ENCODE assay signal across 18 cellular contexts in the genomic region with DNA sequence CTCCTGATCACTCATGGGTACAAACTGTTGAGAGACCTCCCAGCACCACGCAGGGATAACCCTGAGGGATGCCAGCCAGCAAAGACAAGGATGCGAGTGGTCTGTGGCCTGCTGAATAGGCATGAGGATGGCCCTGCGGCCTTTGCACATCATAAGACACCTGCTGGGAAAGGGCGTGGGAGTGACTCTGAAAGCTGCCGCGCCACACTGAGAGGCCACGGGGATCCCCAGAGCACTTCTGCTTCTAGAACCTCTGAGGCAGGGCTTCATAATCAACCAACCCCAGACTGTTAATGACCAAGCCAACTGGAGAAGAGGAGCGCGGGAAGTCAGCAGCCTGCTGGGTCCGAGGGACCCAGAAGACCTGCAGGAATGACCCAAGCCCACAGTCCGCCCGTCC.
DNase-seq lines count a peak whose midpoint lies in the region; ATAC-seq, FAIRE-seq and TF ChIP-seq lines count a peak whose summit lies in the region.
"Had no signal": no experiment of that assay in that cellular context is flagged by ENCODE, and none has a peak within 500 bp of the region (broad histone marks: within the 10 kb centered on the region; RNA-seq: fewer than 3 reads in every experiment).

No MANE protein-coding gene starts in this region.

- H3K9ac ChIP-seq in GM12878 (ENCODE audit: control insufficient read depth, insufficient read depth, low read length) (no peak overlapping the region), neural progenitor cell (no peak overlapping the region)
- H3K9ac ChIP-seq: BLaER1, GM23248 had no signal

- no peaks in the 10 kb centered on the region for H3K36me3 Mint-ChIP-seq in neural progenitor cell
- H3K36me3 Mint-ChIP-seq in stimulated activated naive B cell treated with anti-CD40 and anti-IgM and Interleukin-4, amounts not matched to agents 10 μg/mL and 1 μg/mL and 100 μg/mL, for 72 hours: no peaks in the 10 kb centered on the region
- H3K36me3 Mint-ChIP-seq in T-helper 2 cell treated with Interferon-gamma antibody and Interleukin-4, amounts not matched to agents 5 μg/mL and 100 μg/mL, for 36 hours (ENCODE audit: low read depth): no peaks in the 10 kb centered on the region
- H3K36me3 Mint-ChIP-seq: CD14-positive monocyte; CD4-positive, alpha-beta memory T cell had no signal

- TF ChIP-seq CTCF in GM12878 (IDR thresholded peaks at IDR 0.05 in 2 of 3, conservative IDR thresholded peaks at IDR 0.05 in 1 of 3; ENCODE audit: control insufficient read depth in 2 of 3, extremely low read depth in 1 of 3, insufficient read depth in 1 of 3, low read depth in 3 of 3, low read length in 3 of 3) (no peak), neural progenitor cell (IDR thresholded peaks at IDR 0.05) (no peak)

- H4K20me1 ChIP-seq in GM12878 (ENCODE audit: control insufficient read depth, insufficient read depth) (no peaks in the 10 kb centered on the region), neural progenitor cell (ENCODE audit: low read depth) (no peaks in the 10 kb centered on the region)
- H4K20me1 ChIP-seq: BLaER1 had no signal

- POLR2A ChIA-PET in GM12878 (lab: Charles Lee): no interaction called here

- CTCF ChIA-PET in GM12878 (lab: Yijun Ruan, JAX): no interaction called here

- no peak overlapping the region for H3K4me3 ChIP-seq in GM12878
- H3K4me3 ChIP-seq in neural progenitor cell: no peak overlapping the region
- H3K4me3 ChIP-seq: BLaER1, GM23248 had no signal

- no peaks in the 10 kb centered on the region for H3F3A ChIP-seq in neural progenitor cell (ENCODE audit: low read depth)

- RAD21 ChIA-PET in GM12878 (lab: Charles Lee; ENCODE audit: unreplicated experiment): no interaction called here

- peak overlapping the region; percentile 43 for H3K27ac Mint-ChIP-seq in neural progenitor cell
- H3K27ac Mint-ChIP-seq in stimulated activated naive B cell treated with anti-CD40 and anti-IgM and Interleukin-4, amounts not matched to agents 10 μg/mL and 1 μg/mL and 100 μg/mL, for 72 hours: no peak overlapping the region
- H3K27ac Mint-ChIP-seq in T-helper 2 cell treated with Interferon-gamma antibody and Interleukin-4, amounts not matched to agents 5 μg/mL and 100 μg/mL, for 36 hours: no peak overlapping the region
- H3K27ac Mint-ChIP-seq: CD14-positive monocyte; CD4-positive, alpha-beta memory T cell had no signal

- TF ChIP-seq RAD21 in GM12878 (IDR thresholded peaks at IDR 0.05; ENCODE audit: insufficient read depth, low read depth, low read length): no peak

- in situ Hi-C loops in GM12878 (cut with MboI): loop anchor here (10.0 kb wide), 1 partner anchor 1609 kb away; no protein-coding TSS in a partner anchor

- H3K9me3 Mint-ChIP-seq in neural progenitor cell: no peaks in the 10 kb centered on the region
- H3K9me3 Mint-ChIP-seq in stimulated activated naive B cell treated with anti-CD40 and anti-IgM and Interleukin-4, amounts not matched to agents 10 μg/mL and 1 μg/mL and 100 μg/mL, for 72 hours: no peaks in the 10 kb centered on the region
- H3K9me3 Mint-ChIP-seq in T-helper 2 cell treated with Interferon-gamma antibody and Interleukin-4, amounts not matched to agents 5 μg/mL and 100 μg/mL, for 36 hours: no peaks in the 10 kb centered on the region
- H3K9me3 Mint-ChIP-seq: CD4-positive, alpha-beta memory T cell had no signal

- no peak for FAIRE-seq in GM12878 (lab: Jason Lieb, UNC)
- FAIRE-seq: GM12891, H54 had no signal

- H3K27me3 Mint-ChIP-seq in neural progenitor cell (ENCODE audit: insufficient read depth, low read depth): peaks cover 5% of the 10 kb centered on the region
- peaks cover 28 to 31% of the 10 kb centered on the region in 2 donors for H3K27me3 Mint-ChIP-seq in stimulated activated naive B cell treated with anti-CD40 and anti-IgM and Interleukin-4, amounts not matched to agents 10 μg/mL and 1 μg/mL and 100 μg/mL, for 72 hours
- H3K27me3 Mint-ChIP-seq in T-helper 2 cell treated with Interferon-gamma antibody and Interleukin-4, amounts not matched to agents 5 μg/mL and 100 μg/mL, for 36 hours (ENCODE audit: low read depth): peaks cover 7% of the 10 kb centered on the region

- H3K4me3 Mint-ChIP-seq in neural progenitor cell: no peak overlapping the region
- H3K4me3 Mint-ChIP-seq in stimulated activated naive B cell treated with anti-CD40 and anti-IgM and Interleukin-4, amounts not matched to agents 10 μg/mL and 1 μg/mL and 100 μg/mL, for 72 hours: no peak overlapping the region
- H3K4me3 Mint-ChIP-seq in T-helper 2 cell treated with Interferon-gamma antibody and Interleukin-4, amounts not matched to agents 5 μg/mL and 100 μg/mL, for 36 hours: no peak overlapping the region
- H3K4me3 Mint-ChIP-seq: CD14-positive monocyte; CD4-positive, alpha-beta memory T cell had no signal

- BruUV-seq in GM12878 (replicated peaks; lab: Mats Ljungman, UMichigan): no TSS peak

- H3K4me1 ChIP-seq in GM12878 (ENCODE audit: control insufficient read depth, insufficient read depth, low read length): no peaks in the 10 kb centered on the region
- H3K4me1 ChIP-seq in neural progenitor cell: peaks cover 13% of the 10 kb centered on the region

- H3K4me1 Mint-ChIP-seq in neural progenitor cell: peaks cover 20% of the 10 kb centered on the region
- H3K4me1 Mint-ChIP-seq in stimulated activated naive B cell treated with anti-CD40 and anti-IgM and Interleukin-4, amounts not matched to agents 10 μg/mL and 1 μg/mL and 100 μg/mL, for 72 hours: peaks cover 0 to 5% of the 10 kb centered on the region in 2 donors
- no peaks in the 10 kb centered on the region for H3K4me1 Mint-ChIP-seq in T-helper 2 cell treated with Interferon-gamma antibody and Interleukin-4, amounts not matched to agents 5 μg/mL and 100 μg/mL, for 36 hours (ENCODE audit: low read depth)

- no peaks in the 10 kb centered on the region for H3K9me3 ChIP-seq in GM12878 (replicated peaks; ENCODE audit: control insufficient read depth, insufficient read depth, low read length)
- no peaks in the 10 kb centered on the region for H3K9me3 ChIP-seq in neural progenitor cell (ENCODE audit: low read depth)
- H3K9me3 ChIP-seq: BLaER1 had no signal

- intact Hi-C loops in GM12878 (cut with micrococcal nuclease; ENCODE audit: unreplicated experiment): no loop called here

- H3K36me3 ChIP-seq in GM12878 (ENCODE audit: control insufficient read depth in 2 of 2, insufficient read depth in 2 of 2, low read length in 1 of 2) (no peaks in the 10 kb centered on the region), neural progenitor cell (no peaks in the 10 kb centered on the region)
- H3K36me3 ChIP-seq: BLaER1 had no signal

- SMC1A ChIA-PET in GM12878 (lab: Charles Lee; ENCODE audit: uncharacterized antibody, unreplicated experiment): no interaction called here

- DNase-seq in GM12878 (ENCODE audit: low read depth, low spot score) (no peak), neural progenitor cell (ENCODE audit: low spot score) (no peak), kidney glomerular epithelial cell (lab: John Stamatoyannopoulos, UW) (no peak)
- no peak for DNase-seq in stimulated activated naive B cell treated with anti-CD40 and anti-IgM and Interleukin-4, amounts not matched to agents 10 μg/mL and 1 μg/mL and 100 μg/mL, for 72 hours
- no peak for DNase-seq in effector CD8-positive, alpha-beta T cell (lab: John Stamatoyannopoulos, UW)
- no peak for DNase-seq in T-helper 2 cell treated with Interferon-gamma antibody and Interleukin-4, amounts not matched to agents 5 μg/mL and 100 μg/mL, for 36 hours (ENCODE audit: low spot score)
- DNase-seq: 8988T; CD4-positive, alpha-beta memory T cell; DMS153; GDM1; GM23248; HCEC 1CT had no signal

- no peak for TF ChIP-seq POLR2A in GM12878 (IDR thresholded peaks at IDR 0.05; ENCODE audit: low read depth, low read length)

- no peak overlapping the region for H2AFZ ChIP-seq in GM12878 (ENCODE audit: control insufficient read depth, low read depth, low read length)
- no peak overlapping the region for H2AFZ ChIP-seq in neural progenitor cell (replicated peaks)
- H2AFZ ChIP-seq: GM23248 had no signal

- H3K4me2 ChIP-seq in GM12878 (ENCODE audit: control insufficient read depth, insufficient read depth): no peak overlapping the region
- H3K4me2 ChIP-seq in neural progenitor cell: no peak overlapping the region
- H3K4me2 ChIP-seq: BLaER1 had no signal

- no peak for TF ChIP-seq EP300 in GM12878 (IDR thresholded peaks at IDR 0.05; ENCODE audit: borderline replicate concordance in 1 of 2, control insufficient read depth in 1 of 2, low read depth in 2 of 2, low read length in 2 of 2)

- H3K79me2 ChIP-seq in GM12878 (ENCODE audit: control insufficient read depth, insufficient read depth, low read length) (no peaks in the 10 kb centered on the region), neural progenitor cell (ENCODE audit: low read depth) (no peaks in the 10 kb centered on the region)

- H3K27ac ChIP-seq in GM12878 (ENCODE audit: control insufficient read depth, insufficient read depth): no peak overlapping the region
- H3K27ac ChIP-seq in neural progenitor cell: no peak overlapping the region
- H3K27ac ChIP-seq: BLaER1, GM23248 had no signal

- WGBS in GM12878 (ENCODE audit: insufficient coverage, insufficient replicate concordance, low lambda C conversion rate, missing lambda C conversion rate): 24% methylated on average over 12 of the region's 12 CpGs

- ATAC-seq in HG02623 (IDR thresholded peaks at IDR 0.05; ENCODE audit: unreplicated experiment) (peak; percentile 53), GM12878 (peak; percentile 56), HG03280 (IDR thresholded peaks at IDR 0.05; ENCODE audit: unreplicated experiment) (no peak)
- ATAC-seq in stimulated activated naive B cell treated with anti-CD40 and anti-IgM and Interleukin-4, amounts not matched to agents 10 μg/mL and 1 μg/mL and 100 μg/mL, for 72 hours (replicated peaks): peak; percentile 39 to 57

- H3K27me3 ChIP-seq in GM12878 (replicated peaks in 1 of 2; ENCODE audit: control insufficient read depth in 2 of 2, insufficient read depth in 2 of 2, low read length in 1 of 2) (no peaks in the 10 kb centered on the region), neural progenitor cell (no peaks in the 10 kb centered on the region)
- H3K27me3 ChIP-seq: BLaER1 had no signal

TF ChIP-seq in GM12878, 131 proteins besides CTCF, POLR2A, EP300 and RAD21 (continues in another document):
- no peak for TF ChIP-seq TARDBP (IDR thresholded peaks at IDR 0.05; ENCODE audit: borderline replicate concordance)
- TF ChIP-seq SPI1 (IDR thresholded peaks at IDR 0.05; ENCODE audit: borderline replicate concordance, insufficient read depth, low read depth, low read length): peak; percentile 24; the same call in 1 of the 2 replicates
- TF ChIP-seq EGR1 (IDR thresholded peaks at IDR 0.05; ENCODE audit: borderline replicate concordance in 1 of 2, low read depth in 2 of 2, low read length in 2 of 2): no peak
